ENCODE assay signal across 8 cellular contexts in genomic region chr5:176254066-176254393, GRCh38. TPM values are rescaled to one million over a fixed set of nuclear protein-coding genes. Genes with fewer than 3 reads are reported as not detected.
DNase-seq lines count a peak whose midpoint lies in the region; ATAC-seq, FAIRE-seq and TF ChIP-seq lines count a peak whose summit lies in the region.
"Not testable (repeated sequence)": the region's sequence is repeated elsewhere in the genome, so short reads cannot be mapped to it uniquely, and the experiment has no call there.

No MANE protein-coding gene starts in this region.

- H3K9me3 ChIP-seq in RWPE2 (ENCODE audit: severe bottlenecking); body of pancreas; upper lobe of right lung: not testable (repeated sequence)

- not testable (repeated sequence) for H3K36me3 ChIP-seq in RWPE2 (ENCODE audit: low read depth); body of pancreas (replicated peaks in 1 of 2; ENCODE audit: insufficient read depth in 1 of 2, low read depth in 2 of 2); upper lobe of right lung

- DNase-seq in GM12892 (ENCODE audit: insufficient read length); RWPE2 (ENCODE audit: low spot score); body of pancreas; upper lobe of right lung: not testable (repeated sequence)
- DNase-seq in M059J (ENCODE audit: low read depth) (peak; percentile 1), fibroblast of mammary gland (ENCODE audit: low read depth) (peak; percentile 6), iris pigment epithelial cell (ENCODE audit: low read depth) (peak; percentile 33), myocyte (ENCODE audit: low read depth) (peak; percentile 1)

- intact Hi-C loops in body of pancreas (cut with DNase I); upper lobe of right lung (cut with DNase I): not testable (repeated sequence)

- WGBS in body of pancreas, 2 donors = 14 to 33% methylated on average over 1 to 2 of the region's 2 CpGs

- TF ChIP-seq CTCF in RWPE2 (IDR thresholded peaks at IDR 0.05; ENCODE audit: poor library complexity, severe bottlenecking); body of pancreas (IDR thresholded peaks at IDR 0.05); fibroblast of mammary gland (conservative IDR thresholded peaks at IDR 0.05; ENCODE audit: control insufficient read depth, insufficient read depth, low read depth, low read length); upper lobe of right lung (IDR thresholded peaks at IDR 0.05): not testable (repeated sequence)

- H3K4me3 ChIP-seq in RWPE2 (ENCODE audit: severe bottlenecking); body of pancreas; fibroblast of mammary gland (ENCODE audit: control insufficient read depth, low read depth, low read length); upper lobe of right lung: not testable (repeated sequence)

- peak; percentile 77 for FAIRE-seq in GM12892 (lab: Jason Lieb, UNC)

- TF ChIP-seq POLR2A in GM12892 (IDR thresholded peaks at IDR 0.05; ENCODE audit: low read depth, low read length); body of pancreas (IDR thresholded peaks at IDR 0.05): not testable (repeated sequence)

- H3K27ac ChIP-seq in RWPE2 (ENCODE audit: poor library complexity, severe bottlenecking); body of pancreas; upper lobe of right lung: not testable (repeated sequence)

- H3K4me1 ChIP-seq in RWPE2 (ENCODE audit: insufficient read depth, poor library complexity, severe bottlenecking); body of pancreas; upper lobe of right lung: not testable (repeated sequence)

- H3K27me3 ChIP-seq in RWPE2 (ENCODE audit: insufficient read depth, poor library complexity, severe bottlenecking); body of pancreas; upper lobe of right lung: not testable (repeated sequence)

- ATAC-seq in RWPE2 (ENCODE audit: low read depth) (peak; percentile 48; the same call in 1 of the 3 replicates), body of pancreas (peak; percentile 38), upper lobe of right lung (peak; percentile 46)

RNA-seq across cellular contexts. Expression of gene SIMC1, which starts 15.8 kb away (rescaled TPM):
- 9.2 TPM for polyA plus RNA-seq in GM12892 (2012; ENCODE audit: missing spikeins)
- total RNA-seq in M059J (2014; rRNA removed; shearing (Covaris generic)) = 10.2 and 13.5 TPM in 2 replicates
- total RNA-seq in body of pancreas = 10 to 100 TPM; 10.4 to 21.8 TPM
- total RNA-seq in myocyte = 3.2 and 7.8 TPM in 2 replicates
- 6.4 TPM for polyA plus RNA-seq in myocyte (2012)
- 17.6 TPM for total RNA-seq in upper lobe of right lung
